ENCODE assay signal across 9 cellular contexts in the genomic region with DNA sequence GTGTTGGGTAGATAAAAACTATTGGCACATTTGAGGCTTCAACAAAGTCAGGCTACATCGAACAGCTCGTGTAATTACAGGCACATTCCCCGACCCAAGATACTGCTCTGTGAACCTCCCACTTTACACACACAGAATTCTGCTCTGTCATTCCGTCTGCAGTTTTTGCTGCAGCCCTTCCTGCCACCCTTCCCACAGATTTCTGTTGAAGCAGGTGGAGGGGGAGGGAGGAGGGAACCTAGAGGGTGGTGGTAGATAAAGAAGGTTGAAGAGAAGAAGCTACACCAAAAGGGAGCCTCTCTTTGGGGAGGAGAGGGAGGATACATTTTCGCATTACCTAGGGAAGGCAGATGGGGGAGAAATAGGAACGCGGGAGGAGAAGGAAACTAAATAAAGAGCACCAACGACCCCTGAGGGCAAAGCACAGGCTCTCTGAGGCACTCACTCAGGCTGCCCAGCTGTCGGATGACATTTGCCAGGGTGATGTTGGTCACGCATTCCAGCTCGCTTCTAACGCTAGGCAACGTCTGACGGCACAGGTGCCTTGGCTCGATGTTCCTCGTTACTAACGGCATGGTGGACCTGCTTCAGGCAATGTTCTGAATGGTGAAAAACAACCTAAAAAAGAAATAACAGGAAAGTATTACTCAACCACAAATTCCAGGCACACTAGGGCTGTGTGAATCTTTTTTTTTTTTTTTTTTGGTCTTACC. TPM values are rescaled to one million over a fixed set of nuclear protein-coding genes. Genes with fewer than 3 reads are reported as not detected.
A peak's percentile ranks its signal among the peaks of the same experiment; 100 is the strongest.
DNase-seq lines count a peak whose midpoint lies in the region; ATAC-seq and TF ChIP-seq lines count a peak whose summit lies in the region.
"Had no signal": no experiment of that assay in that cellular context is flagged by ENCODE, and none has a peak within 500 bp of the region (broad histone marks: within the 10 kb centered on the region; RNA-seq: fewer than 3 reads in every experiment).

No MANE protein-coding gene starts in this region.

- H3K4me2 ChIP-seq in hepatocyte: peak overlapping the region; percentile 64

- peak overlapping the region; percentile 76 for H3K27ac ChIP-seq in hepatocyte
- H3K27ac ChIP-seq in skin epidermis: peak overlapping the region in 18 of 21 experiments; percentile 3 to 87 (median 72)
- H3K27ac ChIP-seq in ovary: no peak overlapping the region

- H3K27me3 ChIP-seq in hepatocyte: no peaks in the 10 kb centered on the region
- no peaks in the 10 kb centered on the region for H3K27me3 ChIP-seq in ovary

- no peak overlapping the region for H2AFZ ChIP-seq in hepatocyte

- intact Hi-C loops in ovary (cut with DNase I): no loop called here

- no peak overlapping the region for H3K4me3 ChIP-seq in hepatocyte
- no peak overlapping the region for H3K4me3 ChIP-seq in skin epidermis
- H3K4me3 ChIP-seq in ovary: no peak overlapping the region

- H3K9me3 ChIP-seq in hepatocyte (ENCODE audit: low read depth) (no peaks in the 10 kb centered on the region), ovary (no peaks in the 10 kb centered on the region)

- peaks cover 78% of the 10 kb centered on the region for H3K79me2 ChIP-seq in hepatocyte

- no peaks in the 10 kb centered on the region for H3K9me2 ChIP-seq in hepatocyte (replicated peaks; ENCODE audit: insufficient read depth)

- H3K4me1 ChIP-seq in hepatocyte (ENCODE audit: insufficient read depth) (peaks cover 38% of the 10 kb centered on the region), ovary (ENCODE audit: insufficient read depth) (peaks cover 13% of the 10 kb centered on the region)

- H4K20me1 ChIP-seq in hepatocyte (ENCODE audit: insufficient read depth, poor library complexity, severe bottlenecking): peaks cover 23% of the 10 kb centered on the region

- TF ChIP-seq POLR2A in ovary (IDR thresholded peaks at IDR 0.05): no peak

- DNase-seq in activated naive CD4-positive, alpha-beta T cell treated with Interleukin-2 at 50 U/mL for 16 hours: peak; percentile 32
- no peak for DNase-seq in activated naive CD4-positive, alpha-beta T cell (lab: John Stamatoyannopoulos, UW)
- peak; percentile 26 for DNase-seq in activated naive CD4-positive, alpha-beta T cell treated with anti-CD3 and anti-CD28 coated beads, Interleukin-2, amount 50 U/mL, for 16 hours
- peak; percentile 28 for DNase-seq in hepatocyte (ENCODE audit: low spot score)
- DNase-seq in GM13976 (ENCODE audit: low spot score): no peak
- no peak for DNase-seq in ovary

- WGBS in hepatocyte (ENCODE audit: low lambda C conversion rate, missing lambda C conversion rate): 40% methylated on average over 16 of the region's 17 CpGs
- WGBS in ovary, 3 donors: 13 to 16% (median 14%) methylated on average over 17 of the region's 17 CpGs

- in situ Hi-C loops in GM13976 (cut with MboI; ENCODE audit: low sequenced_read_pairs, unreplicated experiment): no loop called here

- TF ChIP-seq EP300 in ovary (IDR thresholded peaks at IDR 0.05): no peak

- TF ChIP-seq CTCF in hepatocyte (IDR thresholded peaks at IDR 0.05; ENCODE audit: poor library complexity) (no peak), GM13976 (IDR thresholded peaks at IDR 0.05; ENCODE audit: borderline replicate concordance, control extremely low read depth, extremely low read depth, insufficient read depth, missing control alignments) (no peak), ovary (IDR thresholded peaks at IDR 0.05) (no peak)

- ATAC-seq in GM21825 (IDR thresholded peaks at IDR 0.05; ENCODE audit: unreplicated experiment): no peak

- H3K36me3 ChIP-seq in hepatocyte (replicated peaks; ENCODE audit: insufficient read depth, low read depth) (no peaks in the 10 kb centered on the region), ovary (no peaks in the 10 kb centered on the region)

RNA-seq across cellular contexts. Expression of a gene that starts 36.0 kb away (rescaled TPM):
- total RNA-seq in hepatocyte: 0.32 and 0.47 TPM in 2 replicates
- 1.5 and 2.2 TPM in 2 replicates for polyA plus RNA-seq in hepatocyte
- total RNA-seq in ovary: under 1 TPM in 6 of 7 donors, not detected in 1; 0.15 to 0.87 (median 0.41) TPM
- polyA plus RNA-seq in ovary: under 1 TPM; 0.12 to 0.18 TPM

RNA-seq across cellular contexts. Expression of a gene that starts 45.3 kb away (rescaled TPM):
- not detected in 2 replicates for total RNA-seq in hepatocyte
- 0.19 TPM in 1 of 2 replicates, not detected in the other for polyA plus RNA-seq in hepatocyte
- total RNA-seq in ovary: 10 to 100 TPM in 1 of 7 donors, 1 to 10 TPM in 1, under 1 TPM in 3, not detected in 2; 0.52 to 15.5 (median 0.89) TPM
- polyA plus RNA-seq in ovary: under 1 TPM in 1 of 2 donors, not detected in 1; 0.06 TPM
- total RNA-seq: T-helper 2 cell treated with Interferon-gamma antibody and Interleukin-4, amounts not matched to agents 100 ng/mL and 5 ng/mL, for 36 hours had no signal

RNA-seq across cellular contexts. Expression of a gene that starts 53.8 kb away (rescaled TPM):
- not detected in 2 replicates for total RNA-seq in hepatocyte
- polyA plus RNA-seq in hepatocyte: not detected in 2 replicates
- total RNA-seq in ovary: 1 to 10 TPM in 4 of 7 donors, under 1 TPM in 3; 0.35 to 7.6 (median 1.2) TPM
- 1 to 10 TPM; 2.5 to 6.5 TPM for polyA plus RNA-seq in ovary
- total RNA-seq: T-helper 2 cell treated with Interferon-gamma antibody and Interleukin-4, amounts not matched to agents 100 ng/mL and 5 ng/mL, for 36 hours had no signal

Comparison
In these comparisons a context has a peak if more than half of its experiments do, and no peak if none do; other contexts are left out.
1. DNase-seq: peak in activated naive CD4-positive, alpha-beta T cell treated with Interleukin-2 at 50 U/mL for 16 hours (single experiment), activated naive CD4-positive, alpha-beta T cell treated with anti-CD3 and anti-CD28 coated beads, Interleukin-2, amount 50 U/mL, for 16 hours (single experiment) and hepatocyte (single experiment); none in activated naive CD4-positive, alpha-beta T cell (0 of 4), GM13976 (single experiment) and ovary (0 of 5).
2. H3K27ac ChIP-seq: peak in hepatocyte (single experiment) and skin epidermis (18 of 21); none in ovary (0 of 2).